ENCODE assay signal across 28 cellular contexts in the genomic region with DNA sequence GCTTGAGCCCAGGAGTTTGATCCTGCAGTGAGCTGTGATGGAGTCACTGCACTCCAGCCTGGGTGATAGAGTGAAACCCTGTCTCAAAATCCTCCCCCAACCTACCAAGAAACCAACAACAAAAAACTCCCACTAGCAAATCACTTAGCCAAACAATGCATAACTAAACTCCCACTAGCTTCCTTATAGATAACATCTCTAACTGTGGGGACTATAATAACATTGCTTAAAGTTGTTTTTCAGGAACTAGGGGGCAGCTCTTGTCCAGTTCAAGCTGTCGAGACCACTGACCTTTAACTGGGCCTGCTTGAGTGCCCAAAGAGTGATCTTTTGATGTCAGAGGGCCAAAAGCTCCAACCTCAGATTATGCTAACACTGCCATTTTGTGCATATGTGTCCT.
DNase-seq lines count a peak whose midpoint lies in the region; ATAC-seq, FAIRE-seq and TF ChIP-seq lines count a peak whose summit lies in the region.
"Had no signal": no experiment of that assay in that cellular context is flagged by ENCODE, and none has a peak within 500 bp of the region (broad histone marks: within the 10 kb centered on the region; RNA-seq: fewer than 3 reads in every experiment).

No MANE protein-coding gene starts in this region.

- peak overlapping the region; percentile 25 to 82 (median 59) for H3K27ac Mint-ChIP-seq in nephron
- H3K27ac Mint-ChIP-seq: CD4-positive, alpha-beta T cell had no signal

- H3K27me3 Mint-ChIP-seq in nephron (ENCODE audit: low read depth) = no peaks in the 10 kb centered on the region

- intact Hi-C loops in K562 (cut with micrococcal nuclease) = no loop called here

- no peaks in the 10 kb centered on the region for H4K20me1 ChIP-seq in K562 (replicated peaks; ENCODE audit: control insufficient read depth, insufficient read depth, low read length)
- H4K20me1 ChIP-seq: BLaER1 had no signal

- H3K9me1 ChIP-seq in K562 (ENCODE audit: control insufficient read depth, insufficient read depth, low read length) = no peaks in the 10 kb centered on the region

- no TSS peak for BruUV-seq in K562 (replicated peaks; lab: Mats Ljungman, UMichigan)

- no peak overlapping the region for H3K4me3 ChIP-seq in HEK293 (ENCODE audit: low read depth, low read length)
- H3K4me3 ChIP-seq in K562 = no peak overlapping the region
- H3K4me3 ChIP-seq: BLaER1, GM12878, HAP-1, MG63 had no signal

- no peaks in the 10 kb centered on the region for H3K9me3 Mint-ChIP-seq in nephron

- H3K36me3 ChIP-seq in HEK293 (ENCODE audit: control insufficient read depth in 2 of 2, insufficient read depth in 1 of 2, low read length in 2 of 2) (no peaks in the 10 kb centered on the region), K562 (ENCODE audit: control insufficient read depth, insufficient read depth, low read length) (no peaks in the 10 kb centered on the region)
- H3K36me3 ChIP-seq: BLaER1, HAP-1, MG63 had no signal

- H3K27me3 ChIP-seq in K562 (ENCODE audit: control insufficient read depth in 2 of 2, insufficient read depth in 2 of 2, low read length in 2 of 2) = no peaks in the 10 kb centered on the region; a peak in 1 of 5 replicates
- H3K27me3 ChIP-seq: BLaER1, MG63 had no signal

- peaks cover 31% of the 10 kb centered on the region for H3K4me1 Mint-ChIP-seq in nephron

- POLR2A ChIA-PET in HEK293 (lab: Yijun Ruan, JAX) = no interaction called here
- POLR2A ChIA-PET in K562 (lab: Yijun Ruan, JAX) = interaction anchor here (1.0 kb wide), 1 partner anchor 16 kb away, joined by 4 read pairs; no protein-coding TSS in a partner anchor

- no peak overlapping the region for H3K4me3 Mint-ChIP-seq in nephron
- H3K4me3 Mint-ChIP-seq: CD4-positive, alpha-beta T cell had no signal

- H3K36me3 Mint-ChIP-seq in nephron (ENCODE audit: low read depth) = no peaks in the 10 kb centered on the region

- H2AFZ ChIP-seq in K562 (ENCODE audit: low read depth, low read length) = no peak overlapping the region

- H3K27ac ChIP-seq in HEK293 (ENCODE audit: extremely low read depth, low read depth, low read length) = no peak overlapping the region
- no peak overlapping the region for H3K27ac ChIP-seq in K562 (ENCODE audit: extremely low read depth, low read depth, low read length)
- H3K27ac ChIP-seq: BLaER1, RWPE1 had no signal

- no peak for TF ChIP-seq POLR2A in K562 (conservative IDR thresholded peaks at IDR 0.05)

- no peak for FAIRE-seq in K562 (lab: Jason Lieb, UNC)
- FAIRE-seq: A204.1, G401.6, GM12878, HepG2 had no signal

- H3K4me1 ChIP-seq in HEK293 (ENCODE audit: control insufficient read depth, insufficient read depth, low read length) (no peaks in the 10 kb centered on the region), K562 (replicated peaks in 1 of 2; ENCODE audit: control insufficient read depth in 2 of 2, insufficient read depth in 2 of 2, low read length in 2 of 2) (no peaks in the 10 kb centered on the region)
- H3K4me1 ChIP-seq: BLaER1, Caco-2, HAP-1 had no signal

- no peak for TF ChIP-seq RAD21 in K562 (CRISPR knock-in tag; conservative IDR thresholded peaks at IDR 0.05 in 1 of 2, IDR thresholded peaks at IDR 0.05 in 1 of 2)

- CTCF ChIA-PET in HEK293 (lab: Yijun Ruan, JAX) = no interaction called here
- CTCF ChIA-PET in K562 (lab: Yijun Ruan, JAX; ENCODE audit: low intra/inter-chr PET ratio) = no interaction called here

- DNase-seq in OCI-M1 (lab: John Stamatoyannopoulos, UW) (peak; percentile 42), K562 (ENCODE audit: extremely low read depth in 1 of 4, low spot score in 3 of 4) (no peak), NCI-H345 treated with DMSO at 0.1 percent for 48 hours (lab: John Stamatoyannopoulos, UW; ENCODE audit: unreplicated experiment) (no peak), NCI-H748 treated with DMSO at 0.1 percent for 48 hours (lab: John Stamatoyannopoulos, UW) (no peak)
- DNase-seq: Caco-2; CD4-positive, alpha-beta T cell; GOT3; KG1; MG63; NCI-H1092 treated with DMSO at 0.1 percent for 48 hours; NCI-H1436 treated with DMSO at 0.1 percent for 48 hours; NCI-H187 treated with DMSO at 0.1 percent for 48 hours; NCI-H446; NCI-H524 treated with DMSO at 0.1 percent for 48 hours; SHP77; T-helper 1 cell had no signal

- no peaks in the 10 kb centered on the region for H3K9me3 ChIP-seq in HEK293 (ENCODE audit: control insufficient read depth, insufficient read depth, low read depth, low read length)
- no peaks in the 10 kb centered on the region for H3K9me3 ChIP-seq in K562 (replicated peaks; ENCODE audit: control insufficient read depth, insufficient read depth, low read depth, low read length)
- H3K9me3 ChIP-seq: BLaER1, Caco-2, HAP-1, MG63 had no signal

- no peak for ATAC-seq in K562
- ATAC-seq in HG03135 (IDR thresholded peaks at IDR 0.05; ENCODE audit: unreplicated experiment) = no peak
- no peak for ATAC-seq in HG02610 (IDR thresholded peaks at IDR 0.05; ENCODE audit: unreplicated experiment)
- ATAC-seq: GM12878, HepG2, Panc1 had no signal

- H3K79me2 ChIP-seq in K562 (ENCODE audit: control insufficient read depth, insufficient read depth, low read length) = no peaks in the 10 kb centered on the region

- TF ChIP-seq CTCF in HEK293 (tag by site-specific recombination; IDR thresholded peaks at IDR 0.05) (no peak), K562 (IDR thresholded peaks at IDR 0.05 in 2 of 3, conservative IDR thresholded peaks at IDR 0.05 in 1 of 3; ENCODE audit: insufficient read depth in 2 of 3, low read depth in 1 of 3, low read length in 3 of 3) (no peak), nephron (IDR thresholded peaks at IDR 0.05; ENCODE audit: unreplicated experiment in 3 of 3) (no peak)

- H3K4me2 ChIP-seq in K562 (ENCODE audit: insufficient read depth, low read length) = no peak overlapping the region
- H3K4me2 ChIP-seq: BLaER1 had no signal

- TF ChIP-seq EP300 in K562 (IDR thresholded peaks at IDR 0.05; ENCODE audit: low read length) = no peak

- 0% methylated on average over 1 of the region's 1 CpG for WGBS in K562 (ENCODE audit: insufficient coverage, low coverage, missing lambda C conversion rate)

- no peak overlapping the region for H3K9ac ChIP-seq in K562 (ENCODE audit: insufficient read depth in 1 of 2, low read depth in 2 of 2, low read length in 2 of 2)
- H3K9ac ChIP-seq: BLaER1 had no signal

- in situ Hi-C loops in K562 (cut with MboI) = no loop called here

TF ChIP-seq in HEK293, 187 proteins besides CTCF, POLR2A, EP300 and RAD21 (continues in another document):
- no peak for TF ChIP-seq ZBTB11 (tag by site-specific recombination; conservative IDR thresholded peaks at IDR 0.05; ENCODE audit: low read depth)
- TF ChIP-seq SP2 (tag by site-specific recombination; IDR thresholded peaks at IDR 0.05) = no peak
- no peak for TF ChIP-seq ZNF707 (tag by site-specific recombination; IDR thresholded peaks at IDR 0.05)

TF ChIP-seq in K562, 482 proteins besides CTCF, POLR2A, EP300 and RAD21:
- peak; percentile 55; the same call in 1 of the 2 replicates for TF ChIP-seq SOX6 (IDR thresholded peaks at IDR 0.05)
- TF ChIP-seq GABPA (tag; conservative IDR thresholded peaks at IDR 0.05; ENCODE audit: low read depth) = no peak
